In genomic region chr9:80922544-80922943, GRCh38 we compare ENCODE assay signal across 37 cellular contexts.
"Had no signal": no experiment of that assay in that cellular context is flagged by ENCODE, and none has a peak within 500 bp of the region (broad histone marks: within the 10 kb centered on the region; RNA-seq: fewer than 3 reads in every experiment).

No MANE protein-coding gene starts in this region.

- H3K4me2 ChIP-seq: SK-N-SH had no signal

- DNase-seq: activated CD4-positive, alpha-beta T cell treated with anti-CD3 and anti-CD28 coated beads for 36 hours; activated CD4-positive, alpha-beta T cell treated with anti-CD3 and anti-CD28 coated beads, Interleukin-2, amount 10 ng/mL, durations not matched to agents 7 days and 5 days; activated CD4-positive, alpha-beta T cell treated with anti-CD3 and anti-CD28 coated beads, Interleukin-2, amount 50 U/mL, for 48 hours; activated CD8-positive, alpha-beta memory T cell treated with anti-CD3 and anti-CD28 coated beads, Interleukin-2, amount 50 U/mL, for 4 hours; activated CD8-positive, alpha-beta T cell treated with anti-CD3 and anti-CD28 coated beads, Interleukin-2, amount 10 ng/mL, durations not matched to agents 7 days and 5 days; activated effector memory CD4-positive, alpha-beta T cell treated with Interleukin-2 at 50 U/mL for 16 hours; activated naive CD4-positive, alpha-beta T cell treated with anti-CD3 and anti-CD28 coated beads, Interleukin-2, amount 10 ng/mL, durations not matched to agents 7 days and 5 days; activated naive CD8-positive, alpha-beta T cell treated with anti-CD3 and anti-CD28 coated beads for 36 hours; activated T-cell treated with anti-CD3 and anti-CD28 coated beads for 4 hours; activated T-cell treated with anti-CD3 and anti-CD28 coated beads, Interleukin-2, amount 50 U/mL, for 4 hours; amygdala; Karpas-422; MM.1S; NCI-H1105; NCI-H1417 treated with DMSO at 0.1 percent for 48 hours; NCI-H187 treated with DMSO at 0.1 percent for 48 hours; NCI-H2081; NCI-H2171 treated with DMSO at 0.1 percent for 48 hours; NCI-H2227 treated with DMSO at 0.1 percent for 48 hours; NCI-H446; NCI-H524; NK-92 treated with Interleukin-12 subunit alpha and Interleukin-12 subunit beta, amount 100 ng/mL, for 24 hours; PC-3; Peyer's patch; RPMI8226; SHP77 treated with DMSO at 0.1 percent for 48 hours; SK-N-SH had no signal

- H3K27ac Mint-ChIP-seq: activated CD4-positive, alpha-beta T cell treated with anti-CD3 and anti-CD28 coated beads for 36 hours; activated CD4-positive, alpha-beta T cell treated with anti-CD3 and anti-CD28 coated beads, Interleukin-2, amount 10 ng/mL, durations not matched to agents 7 days and 5 days; activated CD8-positive, alpha-beta T cell treated with anti-CD3 and anti-CD28 coated beads, Interleukin-2, amount 10 ng/mL, durations not matched to agents 7 days and 5 days; activated naive CD4-positive, alpha-beta T cell treated with anti-CD3 and anti-CD28 coated beads, Interleukin-2, amount 10 ng/mL, durations not matched to agents 7 days and 5 days; activated naive CD8-positive, alpha-beta T cell treated with anti-CD3 and anti-CD28 coated beads for 36 hours; activated T-helper 1 cell treated with anti-CD3 and anti-CD28 coated beads, Interleukin-12 subunit alpha, Interleukin-12 subunit beta, Interleukin-2, Interleukin-4 antibody, amounts not matched to agents 30 ng/mL and 10 ng/mL and 1 ng/mL, durations not matched to agents 14 hours and 24 hours and 36 hours; T-helper 1 cell treated with Interleukin-12 subunit alpha and Interleukin-12 subunit beta and Interleukin-4 antibody, amounts not matched to agents 30 μg/mL and 1 μg/mL, for 36 hours; T-helper 2 cell treated with Interferon-gamma antibody and Interleukin-4, amounts not matched to agents 5 μg/mL and 100 μg/mL, for 36 hours; WTC11 had no signal

- H3K36me3 ChIP-seq: ascending aorta, cardiac muscle cell, Peyer's patch, SJSA1 had no signal

- H3K9ac ChIP-seq: SK-N-SH had no signal

- H3K4me1 Mint-ChIP-seq: activated CD4-positive, alpha-beta T cell treated with anti-CD3 and anti-CD28 coated beads for 36 hours; activated CD4-positive, alpha-beta T cell treated with anti-CD3 and anti-CD28 coated beads, Interleukin-2, amount 10 ng/mL, durations not matched to agents 7 days and 5 days; activated naive CD4-positive, alpha-beta T cell treated with anti-CD3 and anti-CD28 coated beads, Interleukin-2, amount 10 ng/mL, durations not matched to agents 7 days and 5 days; activated naive CD8-positive, alpha-beta T cell treated with anti-CD3 and anti-CD28 coated beads for 36 hours; WTC11 had no signal

- H3K27me3 Mint-ChIP-seq: activated CD4-positive, alpha-beta T cell treated with anti-CD3 and anti-CD28 coated beads for 36 hours; activated CD4-positive, alpha-beta T cell treated with anti-CD3 and anti-CD28 coated beads, Interleukin-2, amount 10 ng/mL, durations not matched to agents 7 days and 5 days; activated naive CD4-positive, alpha-beta T cell treated with anti-CD3 and anti-CD28 coated beads, Interleukin-2, amount 10 ng/mL, durations not matched to agents 7 days and 5 days; activated naive CD8-positive, alpha-beta T cell treated with anti-CD3 and anti-CD28 coated beads for 36 hours had no signal

- H3K27ac ChIP-seq: ascending aorta, cardiac muscle cell, coronary artery, Peyer's patch, SJSA1 had no signal

- H3K4me3 ChIP-seq: ascending aorta, cardiac muscle cell, coronary artery, K562, Peyer's patch, SJSA1 had no signal

- H3K9me3 ChIP-seq: SJSA1, SK-N-SH had no signal

- H3K4me1 ChIP-seq: ascending aorta, Peyer's patch had no signal

- H3K27me3 ChIP-seq: ascending aorta, cardiac muscle cell, Peyer's patch, SJSA1 had no signal

- H3K36me3 Mint-ChIP-seq: activated naive CD4-positive, alpha-beta T cell treated with anti-CD3 and anti-CD28 coated beads, Interleukin-2, amount 10 ng/mL, durations not matched to agents 7 days and 5 days; activated naive CD8-positive, alpha-beta T cell treated with anti-CD3 and anti-CD28 coated beads for 36 hours had no signal

- ATAC-seq: activated CD4-positive, alpha-beta T cell treated with anti-CD3 and anti-CD28 coated beads for 36 hours; activated CD4-positive, CD25-positive, alpha-beta regulatory T cell treated with anti-CD3 and anti-CD28 coated beads, Interleukin-2, amount 50 U/mL, for 24 hours; activated CD8-positive, alpha-beta T cell treated with anti-CD3 and anti-CD28 coated beads, Interleukin-2, amount 10 ng/mL, durations not matched to agents 7 days and 5 days; activated T-cell treated with anti-CD3 and anti-CD28 coated beads, Interleukin-2, amount 50 U/mL, for 4 hours; K562; PC-3; WTC11 had no signal

- H3K9me3 Mint-ChIP-seq: activated naive CD8-positive, alpha-beta T cell treated with anti-CD3 and anti-CD28 coated beads for 36 hours had no signal

- H3K4me3 Mint-ChIP-seq: activated CD4-positive, alpha-beta T cell treated with anti-CD3 and anti-CD28 coated beads for 36 hours; activated CD4-positive, alpha-beta T cell treated with anti-CD3 and anti-CD28 coated beads, Interleukin-2, amount 10 ng/mL, durations not matched to agents 7 days and 5 days; activated CD8-positive, alpha-beta T cell treated with anti-CD3 and anti-CD28 coated beads, Interleukin-2, amount 10 ng/mL, durations not matched to agents 7 days and 5 days; activated naive CD4-positive, alpha-beta T cell treated with anti-CD3 and anti-CD28 coated beads, Interleukin-2, amount 10 ng/mL, durations not matched to agents 7 days and 5 days; activated naive CD8-positive, alpha-beta T cell treated with anti-CD3 and anti-CD28 coated beads for 36 hours; activated T-cell treated with anti-CD3 and anti-CD28 coated beads, Interleukin-2, amount 50 U/mL, for 4 hours; activated T-helper 1 cell treated with anti-CD3 and anti-CD28 coated beads, Interleukin-12 subunit alpha, Interleukin-12 subunit beta, Interleukin-2, Interleukin-4 antibody, amounts not matched to agents 30 ng/mL and 10 ng/mL and 1 ng/mL, durations not matched to agents 14 hours and 24 hours and 36 hours; T-helper 1 cell treated with Interleukin-12 subunit alpha and Interleukin-12 subunit beta and Interleukin-4 antibody, amounts not matched to agents 30 μg/mL and 1 μg/mL, for 36 hours; T-helper 2 cell treated with Interferon-gamma antibody and Interleukin-4, amounts not matched to agents 5 μg/mL and 100 μg/mL, for 36 hours; WTC11 had no signal
